In genomic region chr16:70694088-70694487, GRCh38 we compare ENCODE assay signal across 8 cellular contexts. TPM values are rescaled to one million over a fixed set of nuclear protein-coding genes. Genes with fewer than 3 reads are reported as not detected.
A peak's percentile ranks its signal among the peaks of the same experiment; 100 is the strongest.
DNase-seq lines count a peak whose midpoint lies in the region; TF ChIP-seq lines count a peak whose summit lies in the region.
"Had no signal": no experiment of that assay in that cellular context is flagged by ENCODE, and none has a peak within 500 bp of the region (broad histone marks: within the 10 kb centered on the region; RNA-seq: fewer than 3 reads in every experiment).

No MANE protein-coding gene starts in this region.

- H3K4me3 Mint-ChIP-seq in brain (no peak overlapping the region), type B pancreatic cell (no peak overlapping the region), nephron progenitor cell (no peak overlapping the region)

- CTCF ChIA-PET in GM10248 (lab: Yijun Ruan, JAX), result no interaction called here

- no peak overlapping the region for H3K4me3 ChIP-seq in HUES64 (ENCODE audit: low read length)

- H3K4me1 Mint-ChIP-seq in brain, result peaks cover 98% of the 10 kb centered on the region
- H3K4me1 Mint-ChIP-seq in type B pancreatic cell (ENCODE audit: unreplicated experiment), result peaks cover 23% of the 10 kb centered on the region
- peaks cover 42% of the 10 kb centered on the region for H3K4me1 Mint-ChIP-seq in nephron progenitor cell

- H3K36me3 Mint-ChIP-seq in brain (peaks cover 5% of the 10 kb centered on the region), type B pancreatic cell (no peaks in the 10 kb centered on the region), nephron progenitor cell (ENCODE audit: low read depth) (peaks cover 11% of the 10 kb centered on the region)

- H3K9me3 ChIP-seq in HUES64 (ENCODE audit: insufficient read depth, low read depth, low read length), result no peaks in the 10 kb centered on the region

- H3K4me1 ChIP-seq in HUES64 (ENCODE audit: insufficient read depth, low read length), result peaks cover 29% of the 10 kb centered on the region

- no peaks in the 10 kb centered on the region for H3K27me3 ChIP-seq in HUES64 (ENCODE audit: insufficient read depth, low read length)

- peak overlapping the region; percentile 83 for H3K27ac ChIP-seq in HUES64 (ENCODE audit: low read depth, low read length)

- WGBS in HUES64, result 57% methylated on average over 10 of the region's 10 CpGs

- no peaks in the 10 kb centered on the region for H3K27me3 Mint-ChIP-seq in brain
- no peaks in the 10 kb centered on the region for H3K27me3 Mint-ChIP-seq in type B pancreatic cell
- H3K27me3 Mint-ChIP-seq in nephron progenitor cell (ENCODE audit: low read depth, poor library complexity), result no peaks in the 10 kb centered on the region

- H3K27ac Mint-ChIP-seq in brain, result peak overlapping the region; percentile 93 to 100 (median 99)
- peak overlapping the region; percentile 76 for H3K27ac Mint-ChIP-seq in type B pancreatic cell
- no peak overlapping the region for H3K27ac Mint-ChIP-seq in nephron progenitor cell

- no peak for TF ChIP-seq CTCF in brain (conservative IDR thresholded peaks at IDR 0.05)
- no peak for TF ChIP-seq CTCF in type B pancreatic cell (conservative IDR thresholded peaks at IDR 0.05)
- no peak for TF ChIP-seq CTCF in GM10248 (IDR thresholded peaks at IDR 0.05; ENCODE audit: control extremely low read depth, extremely low read depth, low read depth, missing control alignments)
- no peak for TF ChIP-seq CTCF in nephron progenitor cell (IDR thresholded peaks at IDR 0.05)

- peak overlapping the region; percentile 58; the same call in 1 of the 2 replicates for H3K9ac ChIP-seq in HUES64 (ENCODE audit: low read depth, low read length)

- H3K9me3 Mint-ChIP-seq in brain (peaks cover 0 to 2% (median 0%) of the 10 kb centered on the region in 5 experiments), type B pancreatic cell (no peaks in the 10 kb centered on the region), nephron progenitor cell (no peaks in the 10 kb centered on the region)

- H3K36me3 ChIP-seq in HUES64 (ENCODE audit: insufficient read depth, low read length), result peaks cover 7% of the 10 kb centered on the region; the same call in 1 of the 2 replicates

- DNase-seq in iPS-NIHi7 (ENCODE audit: extremely low spot score) (peak; percentile 79), type B pancreatic cell (ENCODE audit: extremely low spot score, unreplicated experiment) (no peak), GM10248 (ENCODE audit: extremely low spot score) (no peak), nephron progenitor cell (no peak), NCI-H748 treated with DMSO at 0.1 percent for 48 hours (lab: John Stamatoyannopoulos, UW) (no peak)
- DNase-seq: activated CD4-positive, alpha-beta T cell treated with anti-CD3 and anti-CD28 coated beads for 1 hour had no signal

- POLR2A ChIA-PET in GM10248 (lab: Yijun Ruan, JAX), result no interaction called here

RNA-seq across cellular contexts. Expression of gene MTSS2, which starts 8.2 kb away (rescaled TPM):
- 35.2 TPM for polyA plus RNA-seq in HUES64 (2013, experiment 1 of 2)
- 34.0 TPM for polyA plus RNA-seq in HUES64 (2013, experiment 2 of 2)
- 231 TPM for polyA plus RNA-seq in brain (ENCODE audit: insufficient read depth, low read depth, low replicate concordance)
- total RNA-seq in type B pancreatic cell (ENCODE audit: low replicate concordance), result 92.2 and 118 TPM in 2 replicates

RNA-seq across cellular contexts. Expression of gene IL34, which starts 47.7 kb away (rescaled TPM):
- polyA plus RNA-seq in HUES64 (2013, experiment 1 of 2), result 1.7 TPM
- polyA plus RNA-seq in HUES64 (2013, experiment 2 of 2), result 2.7 TPM
- 6.7 TPM for polyA plus RNA-seq in brain (ENCODE audit: insufficient read depth, low read depth, low replicate concordance)
- total RNA-seq in type B pancreatic cell (ENCODE audit: low replicate concordance), result 0.40 TPM in 1 of 2 replicates, not detected in the other
